ENCODE assay signal across 1 cellular context in the genomic region with DNA sequence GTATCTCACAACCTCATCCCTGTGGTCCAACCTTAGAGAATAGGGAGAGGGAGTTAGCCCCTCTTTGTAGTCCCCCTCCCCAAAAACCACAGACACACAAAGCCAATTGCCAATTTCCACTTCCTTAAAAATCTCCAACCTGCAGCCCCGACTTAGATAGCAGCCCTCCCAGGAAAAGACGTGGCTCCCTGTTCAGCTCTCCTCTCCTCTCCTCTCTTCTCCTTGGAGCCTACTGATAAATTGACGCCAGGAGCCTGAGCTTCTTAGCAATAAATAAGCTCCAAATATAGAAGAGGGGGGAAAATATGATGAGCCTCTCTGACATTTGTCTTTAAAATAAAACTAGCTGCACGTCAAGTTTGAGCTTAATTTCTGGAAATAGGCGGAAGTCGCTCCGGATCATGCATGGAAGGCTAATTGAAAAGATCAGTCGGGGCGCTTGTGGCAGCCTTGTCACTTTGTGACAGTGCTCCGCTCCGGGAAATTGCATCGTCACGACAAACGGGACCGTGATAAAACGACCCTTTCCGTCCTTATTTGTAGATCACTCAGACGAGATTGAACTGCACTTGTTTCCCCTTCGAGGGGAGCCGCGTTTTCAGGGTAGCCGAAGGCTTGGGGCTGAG.
TF ChIP-seq lines count a peak whose summit lies in the region.

No MANE protein-coding gene starts in this region.

TF ChIP-seq in SK-N-SH, 30 proteins besides CTCF, POLR2A, EP300 and RAD21:
- TF ChIP-seq, protein P1, sequence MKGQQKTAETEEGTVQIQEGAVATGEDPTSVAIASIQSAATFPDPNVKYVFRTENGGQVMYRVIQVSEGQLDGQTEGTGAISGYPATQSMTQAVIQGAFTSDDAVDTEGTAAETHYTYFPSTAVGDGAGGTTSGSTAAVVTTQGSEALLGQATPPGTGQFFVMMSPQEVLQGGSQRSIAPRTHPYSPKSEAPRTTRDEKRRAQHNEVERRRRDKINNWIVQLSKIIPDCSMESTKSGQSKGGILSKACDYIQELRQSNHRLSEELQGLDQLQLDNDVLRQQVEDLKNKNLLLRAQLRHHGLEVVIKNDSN (IDR thresholded peaks at IDR 0.05; ENCODE audit: borderline replicate concordance, low read depth): no peak
- no peak for TF ChIP-seq POLR2AphosphoS5 (IDR thresholded peaks at IDR 0.05; ENCODE audit: low read depth, low read length)
- TF ChIP-seq ELF1 (IDR thresholded peaks at IDR 0.05): no peak
- TF ChIP-seq GABPA (IDR thresholded peaks at IDR 0.05; ENCODE audit: low read depth): no peak
- no peak for TF ChIP-seq SMC3 (IDR thresholded peaks at IDR 0.05; ENCODE audit: low read depth, low read length)
- TF ChIP-seq MXI1 (IDR thresholded peaks at IDR 0.05; ENCODE audit: low read depth, low read length): no peak
- TF ChIP-seq, protein P2, sequence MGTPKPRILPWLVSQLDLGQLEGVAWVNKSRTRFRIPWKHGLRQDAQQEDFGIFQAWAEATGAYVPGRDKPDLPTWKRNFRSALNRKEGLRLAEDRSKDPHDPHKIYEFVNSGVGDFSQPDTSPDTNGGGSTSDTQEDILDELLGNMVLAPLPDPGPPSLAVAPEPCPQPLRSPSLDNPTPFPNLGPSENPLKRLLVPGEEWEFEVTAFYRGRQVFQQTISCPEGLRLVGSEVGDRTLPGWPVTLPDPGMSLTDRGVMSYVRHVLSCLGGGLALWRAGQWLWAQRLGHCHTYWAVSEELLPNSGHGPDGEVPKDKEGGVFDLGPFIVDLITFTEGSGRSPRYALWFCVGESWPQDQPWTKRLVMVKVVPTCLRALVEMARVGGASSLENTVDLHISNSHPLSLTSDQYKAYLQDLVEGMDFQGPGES (IDR thresholded peaks at IDR 0.05; ENCODE audit: low read depth, low read length): no peak
- TF ChIP-seq RXRA (IDR thresholded peaks at IDR 0.05; ENCODE audit: borderline replicate concordance, low read depth): no peak
- TF ChIP-seq SIN3A (IDR thresholded peaks at IDR 0.05; ENCODE audit: borderline replicate concordance, low read depth, low read length): no peak
- TF ChIP-seq, protein P3, sequence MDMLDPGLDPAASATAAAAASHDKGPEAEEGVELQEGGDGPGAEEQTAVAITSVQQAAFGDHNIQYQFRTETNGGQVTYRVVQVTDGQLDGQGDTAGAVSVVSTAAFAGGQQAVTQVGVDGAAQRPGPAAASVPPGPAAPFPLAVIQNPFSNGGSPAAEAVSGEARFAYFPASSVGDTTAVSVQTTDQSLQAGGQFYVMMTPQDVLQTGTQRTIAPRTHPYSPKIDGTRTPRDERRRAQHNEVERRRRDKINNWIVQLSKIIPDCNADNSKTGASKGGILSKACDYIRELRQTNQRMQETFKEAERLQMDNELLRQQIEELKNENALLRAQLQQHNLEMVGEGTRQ (IDR thresholded peaks at IDR 0.05; ENCODE audit: borderline replicate concordance, low read depth, low read length): no peak
- no peak for TF ChIP-seq NFIC (IDR thresholded peaks at IDR 0.05; ENCODE audit: borderline replicate concordance)
- no peak for TF ChIP-seq EZH2phosphoT487 (IDR thresholded peaks at IDR 0.05; ENCODE audit: borderline replicate concordance, low read depth)
